In genomic region chr7:5287802-5288201, GRCh38 we compare ENCODE assay signal across 9 cellular contexts. TPM values are rescaled to one million over a fixed set of nuclear protein-coding genes. Genes with fewer than 3 reads are reported as not detected.
"Had no signal": no experiment of that assay in that cellular context is flagged by ENCODE, and none has a peak within 500 bp of the region (broad histone marks: within the 10 kb centered on the region; RNA-seq: fewer than 3 reads in every experiment).

No MANE protein-coding gene starts in this region.

- DNase-seq: GM23248, GOT3, H9, HCEC 1CT, HFFc6, KG1 had no signal

- H3K27ac ChIP-seq: GM23248, HL-60 had no signal

- H2AFZ ChIP-seq: GM23248 had no signal

- H3K9ac ChIP-seq: GM23248 had no signal

- FAIRE-seq: HTR-8/SVneo had no signal

- H3K4me3 ChIP-seq: GM23248 had no signal

RNA-seq across cellular contexts. Expression of gene SLC29A4, which starts 5.1 kb away (rescaled TPM):
- polyA plus RNA-seq: IgD-negative memory B cell had no signal
